8 cellular contexts compared by ENCODE assay signal in the genomic region with DNA sequence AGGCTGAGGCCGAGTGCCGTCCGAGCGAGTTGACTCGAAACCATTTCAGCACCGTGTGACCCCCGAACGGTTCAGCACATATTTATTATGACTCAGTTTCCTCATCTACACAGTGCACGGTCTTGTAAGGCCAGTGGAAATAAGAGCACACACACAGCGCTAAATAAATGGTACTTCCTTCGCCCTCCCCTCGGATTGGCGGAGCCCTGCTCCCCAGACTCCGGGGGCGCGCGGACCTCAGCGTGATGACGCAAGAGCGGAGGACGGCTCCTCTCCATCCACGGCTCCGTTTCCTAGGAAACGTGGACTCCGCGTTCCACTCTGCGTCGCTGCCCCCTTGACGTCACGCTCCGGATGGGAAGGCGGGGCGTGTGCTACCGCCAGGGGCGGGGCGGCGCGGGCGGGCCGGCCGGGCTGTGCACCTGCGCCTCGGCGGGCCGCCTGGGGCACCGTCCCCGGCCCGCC. TPM values are rescaled to one million over a fixed set of nuclear protein-coding genes. Genes with fewer than 3 reads are reported as not detected.
DNase-seq lines count a peak whose midpoint lies in the region; ATAC-seq and TF ChIP-seq lines count a peak whose summit lies in the region.

A gene with protein sequence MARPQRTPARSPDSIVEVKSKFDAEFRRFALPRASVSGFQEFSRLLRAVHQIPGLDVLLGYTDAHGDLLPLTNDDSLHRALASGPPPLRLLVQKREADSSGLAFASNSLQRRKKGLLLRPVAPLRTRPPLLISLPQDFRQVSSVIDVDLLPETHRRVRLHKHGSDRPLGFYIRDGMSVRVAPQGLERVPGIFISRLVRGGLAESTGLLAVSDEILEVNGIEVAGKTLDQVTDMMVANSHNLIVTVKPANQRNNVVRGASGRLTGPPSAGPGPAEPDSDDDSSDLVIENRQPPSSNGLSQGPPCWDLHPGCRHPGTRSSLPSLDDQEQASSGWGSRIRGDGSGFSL (plus strand): TSS at position 397 of the 465 bp plus-strand sequence. CDS start 79 bp downstream, outside the sequence.

- ATAC-seq in GM19395 (IDR thresholded peaks at IDR 0.05; ENCODE audit: unreplicated experiment) (peak; percentile 76), HG03558 (IDR thresholded peaks at IDR 0.05; ENCODE audit: extremely low read depth, unreplicated experiment) (peak; percentile 48), left lung (peak; percentile 87)

- CTCF ChIA-PET in BJ (lab: Yijun Ruan, JAX): interaction anchor here (0.8 to 3.4 kb wide), 8 partner anchors 12 to 179 kb away, joined by 3 to 19 read pairs (median 3); a partner anchor contains a TSS

- TF ChIP-seq CTCF in BJ (IDR thresholded peaks at IDR 0.05; ENCODE audit: insufficient read depth, low read depth, low read length): no peak
- TF ChIP-seq CTCF in left lung (IDR thresholded peaks at IDR 0.05): no peak

- peak within 1 kb of the TSS; percentile 95 to 98 for H3K27ac ChIP-seq in left lung

- H3K27me3 ChIP-seq in BJ (ENCODE audit: control insufficient read depth, insufficient read depth, low read length): no peaks in the 10 kb centered on the region
- H3K27me3 ChIP-seq in left lung: peaks cover 0 to under 1% of the 10 kb centered on the region in 2 donors

- H3K36me3 ChIP-seq in BJ (ENCODE audit: control insufficient read depth, insufficient read depth, low read length): peaks cover 15% of the 10 kb centered on the region
- peaks cover 0 to 34% of the 10 kb centered on the region in 2 donors for H3K36me3 ChIP-seq in left lung

- no peaks in the 10 kb centered on the region for H3K9me3 ChIP-seq in left lung

- H3K4me3 ChIP-seq in BJ (ENCODE audit: low read depth, low read length) (peak within 1 kb of the TSS; percentile 98), left lung (peak within 1 kb of the TSS; percentile 83 to 96)

- DNase-seq in BJ (ENCODE audit: low read depth): peak; percentile 59
- peak; percentile 98 for DNase-seq in NCI-H748 (lab: John Stamatoyannopoulos, UW; ENCODE audit: unreplicated experiment)
- DNase-seq in activated CD4-positive, alpha-beta T cell treated with anti-CD3 and anti-CD28 coated beads, Interleukin-2, amount 50 U/mL, for 24 hours (ENCODE audit: low read depth in 1 of 2, low spot score in 1 of 2): peak; percentile 81 to 92
- DNase-seq in dedifferentiated amniotic fluid mesenchymal stem cell (ENCODE audit: extremely low spot score): peak; percentile 94
- peak; percentile 98 for DNase-seq in left lung
- peak; percentile 94 for DNase-seq in stimulated activated CD4-positive, alpha-beta T cell treated with anti-CD3 and anti-CD28 coated beads, Interleukin-2, amount 100 ng/mL, for 4 hours (ENCODE audit: low read depth)

- H3K4me1 ChIP-seq in left lung: peaks cover 13 to 25% of the 10 kb centered on the region in 2 donors

- intact Hi-C loops in left lung (cut with DNase I): no loop called here

- POLR2A ChIA-PET in BJ (lab: Charles Lee): interaction anchor here (0.5 to 0.9 kb wide), 3 partner anchors 130 to 165 kb away, joined by 3 read pairs; a partner anchor contains a TSS

RNA-seq across cellular contexts. Expression of the gene that starts here (rescaled TPM):
- polyA plus RNA-seq in BJ (2011; rRNA removed): 0.86 and 0.88 TPM in 2 replicates
- polyA minus RNA-seq in BJ (2011; rRNA and poly(A)+ RNA removed): 0.21 TPM in 1 of 2 replicates, not detected in the other
- 1 to 10 TPM; 3.8 to 4.1 TPM for total RNA-seq in left lung

Comparison
In these comparisons a context has a peak if more than half of its experiments do, and no peak if none do; other contexts are left out.
1. Peak in every context shown above with its lines: DNase-seq, ATAC-seq, H3K4me3 ChIP-seq and H3K27ac ChIP-seq.
2. Peak in DNase-seq and H3K4me3 ChIP-seq in BJ; RNA of the gene not detected or under 1 TPM.